In genomic region chr7:124667754-124668153, GRCh38 we compare ENCODE assay signal across 26 cellular contexts.
A peak's percentile ranks its signal among the peaks of the same experiment; 100 is the strongest.
DNase-seq lines count a peak whose midpoint lies in the region; ATAC-seq, FAIRE-seq and TF ChIP-seq lines count a peak whose summit lies in the region.
"Had no signal": no experiment of that assay in that cellular context is flagged by ENCODE, and none has a peak within 500 bp of the region (broad histone marks: within the 10 kb centered on the region; RNA-seq: fewer than 3 reads in every experiment).

No MANE protein-coding gene starts in this region.

- H4K20me1 ChIP-seq in HepG2 (ENCODE audit: insufficient read depth, low read length), result no peaks in the 10 kb centered on the region
- H4K20me1 ChIP-seq: BLaER1 treated with 17β-estradiol and CSF1 and Interleukin-3, amounts not matched to agents 10 nM and 100 nM had no signal

- peak; percentile 78 to 91 (median 80) for ATAC-seq in right lobe of liver
- no peak for ATAC-seq in HepG2
- peak; percentile 88 for ATAC-seq in left lobe of liver
- ATAC-seq in HG03280 (IDR thresholded peaks at IDR 0.05; ENCODE audit: unreplicated experiment), result no peak
- ATAC-seq: A549, Panc1 had no signal

- FAIRE-seq in HepG2 (lab: Jason Lieb, UNC), result no peak
- FAIRE-seq: A549, GM12892 had no signal

- H3K27ac Mint-ChIP-seq in nephron progenitor cell, result no peak overlapping the region
- H3K27ac Mint-ChIP-seq: CD4-positive, alpha-beta T cell; H9 had no signal

- no peaks in the 10 kb centered on the region for H3K27me3 Mint-ChIP-seq in nephron progenitor cell (ENCODE audit: low read depth, poor library complexity)
- H3K27me3 Mint-ChIP-seq: CD4-positive, alpha-beta T cell had no signal

- in situ Hi-C loops in HepG2 (cut with HindIII; ENCODE audit: extremely low pct_ligation_motif_present, low pct_unique_long_range_greater_than_20kb), result no loop called here

- H3K9ac ChIP-seq in HepG2 (ENCODE audit: insufficient read depth, low read depth, low read length), result no peak overlapping the region
- H3K9ac ChIP-seq: BLaER1 treated with 17β-estradiol and CSF1 and Interleukin-3, amounts not matched to agents 10 nM and 100 nM; GM23248 had no signal

- no peaks in the 10 kb centered on the region for H3K4me1 Mint-ChIP-seq in nephron progenitor cell

- intact Hi-C loops in right lobe of liver (cut with DNase I) (no loop called here), HepG2 (cut with micrococcal nuclease; ENCODE audit: unreplicated experiment) (no loop called here)

- H3K36me3 Mint-ChIP-seq in nephron progenitor cell (ENCODE audit: low read depth), result no peaks in the 10 kb centered on the region

- POLR2A ChIA-PET in HepG2 (lab: Yijun Ruan, JAX), result no interaction called here

- H3K79me2 ChIP-seq in HepG2 (ENCODE audit: insufficient read depth, low read length), result no peaks in the 10 kb centered on the region

- no peak overlapping the region for H3K4me3 Mint-ChIP-seq in nephron progenitor cell
- H3K4me3 Mint-ChIP-seq: CD4-positive, alpha-beta T cell; H9 had no signal

- TF ChIP-seq EP300 in HepG2 (IDR thresholded peaks at IDR 0.05; ENCODE audit: low read depth in 2 of 2, low read length in 2 of 2) (no peak), HepG2 (CRISPR knock-in tag; IDR thresholded peaks at IDR 0.05; ENCODE audit: borderline replicate concordance) (no peak)

- no peak overlapping the region for H2AFZ ChIP-seq in HepG2 (ENCODE audit: low read length)
- H2AFZ ChIP-seq: GM23248 had no signal

- no peak for DNase-seq in right lobe of liver
- no peak for DNase-seq in HepG2 (ENCODE audit: low spot score)
- DNase-seq in NCI-H2196 (lab: John Stamatoyannopoulos, UW; ENCODE audit: unreplicated experiment), result peak; percentile 44
- no peak for DNase-seq in left lobe of liver (ENCODE audit: low spot score)
- no peak for DNase-seq in nephron progenitor cell
- DNase-seq in SW 1271 (lab: John Stamatoyannopoulos, UW), result no peak
- DNase-seq: AML-193; CD4-positive, alpha-beta T cell; DMS79 treated with DMSO at 0.1 percent for 48 hours; GF-D8; GM23248; H9; Karpas-422; NCI-H1092 treated with DMSO at 0.1 percent for 48 hours; NCI-H1436 treated with DMSO at 0.1 percent for 48 hours; NCI-H187 treated with DMSO at 0.1 percent for 48 hours; NCI-H2227 treated with DMSO at 0.1 percent for 48 hours; NCI-H526 treated with DMSO at 0.1 percent for 48 hours; SHP77 had no signal

- H3K27me3 ChIP-seq in right lobe of liver (no peaks in the 10 kb centered on the region), HepG2 (ENCODE audit: control insufficient read depth in 1 of 2, insufficient read depth in 2 of 2, low read length in 2 of 2) (no peaks in the 10 kb centered on the region)
- H3K27me3 ChIP-seq: BLaER1 treated with 17β-estradiol and CSF1 and Interleukin-3, amounts not matched to agents 10 nM and 100 nM had no signal

- H3K9me3 ChIP-seq in right lobe of liver, result no peaks in the 10 kb centered on the region
- H3K9me3 ChIP-seq in HepG2 (ENCODE audit: low read length), result no peaks in the 10 kb centered on the region
- H3K9me3 ChIP-seq: A549; BLaER1 treated with 17β-estradiol and CSF1 and Interleukin-3, amounts not matched to agents 10 nM and 100 nM had no signal

- CTCF ChIA-PET in HepG2 (lab: Yijun Ruan, JAX; ENCODE audit: low intra/inter-chr PET ratio, low total read pairs), result no interaction called here

- H3K36me3 ChIP-seq in right lobe of liver (no peaks in the 10 kb centered on the region), HepG2 (replicated peaks in 1 of 2; ENCODE audit: control insufficient read depth in 1 of 2, insufficient read depth in 2 of 2, low read length in 2 of 2) (no peaks in the 10 kb centered on the region)
- H3K36me3 ChIP-seq: BLaER1 treated with 17β-estradiol and CSF1 and Interleukin-3, amounts not matched to agents 10 nM and 100 nM had no signal

- H3K9me3 Mint-ChIP-seq in nephron progenitor cell, result no peaks in the 10 kb centered on the region
- H3K9me3 Mint-ChIP-seq: CD4-positive, alpha-beta T cell; H9 had no signal

- no peak overlapping the region for H3K4me2 ChIP-seq in HepG2 (ENCODE audit: low read depth, low read length)
- H3K4me2 ChIP-seq: A549; BLaER1 treated with 17β-estradiol and CSF1 and Interleukin-3, amounts not matched to agents 10 nM and 100 nM had no signal

- no TSS peak for BruUV-seq in HepG2 (replicated peaks; lab: Mats Ljungman, UMichigan)

- H3K4me3 ChIP-seq in right lobe of liver, result peak overlapping the region in 1 of 3 donors; percentile 13
- no peak overlapping the region for H3K4me3 ChIP-seq in HepG2 (replicated peaks in 1 of 3; ENCODE audit: insufficient read depth in 1 of 3, low read depth in 2 of 3, low read length in 3 of 3)
- H3K4me3 ChIP-seq: A549; BLaER1 treated with 17β-estradiol and CSF1 and Interleukin-3, amounts not matched to agents 10 nM and 100 nM; GM23248 had no signal

- no peak for TF ChIP-seq CTCF in right lobe of liver (IDR thresholded peaks at IDR 0.05)
- no peak for TF ChIP-seq CTCF in HepG2 (CRISPR knock-in tag; IDR thresholded peaks at IDR 0.05)
- no peak for TF ChIP-seq CTCF in nephron progenitor cell (IDR thresholded peaks at IDR 0.05)

- WGBS in right lobe of liver (ENCODE audit: insufficient coverage, low coverage, low lambda C conversion rate, missing lambda C conversion rate), result 27% methylated on average over 5 of the region's 5 CpGs
- 7% methylated on average over 5 of the region's 5 CpGs for WGBS in HepG2 (ENCODE audit: low lambda C conversion rate)

- no peak for TF ChIP-seq RAD21 in HepG2 (CRISPR knock-in tag; IDR thresholded peaks at IDR 0.05)

- H3K27ac ChIP-seq in right lobe of liver (no peak overlapping the region), HepG2 (ENCODE audit: extremely low read length, insufficient read depth, low read length) (no peak overlapping the region)
- H3K27ac ChIP-seq: A549; BLaER1 treated with 17β-estradiol and CSF1 and Interleukin-3, amounts not matched to agents 10 nM and 100 nM; GM23248; HL-60; RWPE1 had no signal

- TF ChIP-seq POLR2A in right lobe of liver (IDR thresholded peaks at IDR 0.05) (no peak), HepG2 (IDR thresholded peaks at IDR 0.05; ENCODE audit: insufficient read depth in 1 of 2, low read depth in 2 of 2, low read length in 2 of 2) (no peak)

- H3K4me1 ChIP-seq in right lobe of liver (peaks cover 0 to 8% (median 0%) of the 10 kb centered on the region in 4 donors), HepG2 (ENCODE audit: insufficient read depth, low read length) (no peaks in the 10 kb centered on the region)
- H3K4me1 ChIP-seq: A549; BLaER1 treated with 17β-estradiol and CSF1 and Interleukin-3, amounts not matched to agents 10 nM and 100 nM had no signal

TF ChIP-seq in HepG2, 621 proteins besides CTCF, POLR2A, EP300 and RAD21 (continues in another document):
- TF ChIP-seq, protein P1, sequence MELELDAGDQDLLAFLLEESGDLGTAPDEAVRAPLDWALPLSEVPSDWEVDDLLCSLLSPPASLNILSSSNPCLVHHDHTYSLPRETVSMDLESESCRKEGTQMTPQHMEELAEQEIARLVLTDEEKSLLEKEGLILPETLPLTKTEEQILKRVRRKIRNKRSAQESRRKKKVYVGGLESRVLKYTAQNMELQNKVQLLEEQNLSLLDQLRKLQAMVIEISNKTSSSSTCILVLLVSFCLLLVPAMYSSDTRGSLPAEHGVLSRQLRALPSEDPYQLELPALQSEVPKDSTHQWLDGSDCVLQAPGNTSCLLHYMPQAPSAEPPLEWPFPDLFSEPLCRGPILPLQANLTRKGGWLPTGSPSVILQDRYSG (CRISPR knock-in tag; IDR thresholded peaks at IDR 0.05), result no peak
- no peak for TF ChIP-seq ZFP36L1 (CRISPR knock-in tag; IDR thresholded peaks at IDR 0.05)
- TF ChIP-seq MBD4 (IDR thresholded peaks at IDR 0.05; ENCODE audit: borderline replicate concordance, low read length), result no peak
- no peak for TF ChIP-seq ZNF614 (CRISPR knock-in tag; IDR thresholded peaks at IDR 0.05; ENCODE audit: borderline replicate concordance)
- TF ChIP-seq RARA (CRISPR knock-in tag; IDR thresholded peaks at IDR 0.05), result no peak
- no peak for TF ChIP-seq ARNT2 (CRISPR knock-in tag; IDR thresholded peaks at IDR 0.05; ENCODE audit: low read depth)
- TF ChIP-seq, protein P2, sequence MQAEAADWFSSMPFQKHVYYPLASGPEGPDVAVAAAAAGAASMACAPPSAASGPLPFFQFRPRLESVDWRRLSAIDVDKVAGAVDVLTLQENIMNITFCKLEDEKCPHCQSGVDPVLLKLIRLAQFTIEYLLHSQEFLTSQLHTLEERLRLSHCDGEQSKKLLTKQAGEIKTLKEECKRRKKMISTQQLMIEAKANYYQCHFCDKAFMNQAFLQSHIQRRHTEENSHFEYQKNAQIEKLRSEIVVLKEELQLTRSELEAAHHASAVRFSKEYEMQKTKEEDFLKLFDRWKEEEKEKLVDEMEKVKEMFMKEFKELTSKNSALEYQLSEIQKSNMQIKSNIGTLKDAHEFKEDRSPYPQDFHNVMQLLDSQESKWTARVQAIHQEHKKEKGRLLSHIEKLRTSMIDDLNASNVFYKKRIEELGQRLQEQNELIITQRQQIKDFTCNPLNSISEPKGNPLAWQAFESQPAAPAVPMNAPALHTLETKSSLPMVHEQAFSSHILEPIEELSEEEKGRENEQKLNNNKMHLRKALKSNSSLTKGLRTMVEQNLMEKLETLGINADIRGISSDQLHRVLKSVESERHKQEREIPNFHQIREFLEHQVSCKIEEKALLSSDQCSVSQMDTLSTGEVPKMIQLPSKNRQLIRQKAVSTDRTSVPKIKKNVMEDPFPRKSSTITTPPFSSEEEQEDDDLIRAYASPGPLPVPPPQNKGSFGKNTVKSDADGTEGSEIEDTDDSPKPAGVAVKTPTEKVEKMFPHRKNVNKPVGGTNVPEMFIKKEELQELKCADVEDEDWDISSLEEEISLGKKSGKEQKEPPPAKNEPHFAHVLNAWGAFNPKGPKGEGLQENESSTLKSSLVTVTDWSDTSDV (CRISPR knock-in tag; IDR thresholded peaks at IDR 0.05), result no peak
- TF ChIP-seq ADNP (CRISPR knock-in tag; IDR thresholded peaks at IDR 0.05), result no peak
- TF ChIP-seq, protein P3, sequence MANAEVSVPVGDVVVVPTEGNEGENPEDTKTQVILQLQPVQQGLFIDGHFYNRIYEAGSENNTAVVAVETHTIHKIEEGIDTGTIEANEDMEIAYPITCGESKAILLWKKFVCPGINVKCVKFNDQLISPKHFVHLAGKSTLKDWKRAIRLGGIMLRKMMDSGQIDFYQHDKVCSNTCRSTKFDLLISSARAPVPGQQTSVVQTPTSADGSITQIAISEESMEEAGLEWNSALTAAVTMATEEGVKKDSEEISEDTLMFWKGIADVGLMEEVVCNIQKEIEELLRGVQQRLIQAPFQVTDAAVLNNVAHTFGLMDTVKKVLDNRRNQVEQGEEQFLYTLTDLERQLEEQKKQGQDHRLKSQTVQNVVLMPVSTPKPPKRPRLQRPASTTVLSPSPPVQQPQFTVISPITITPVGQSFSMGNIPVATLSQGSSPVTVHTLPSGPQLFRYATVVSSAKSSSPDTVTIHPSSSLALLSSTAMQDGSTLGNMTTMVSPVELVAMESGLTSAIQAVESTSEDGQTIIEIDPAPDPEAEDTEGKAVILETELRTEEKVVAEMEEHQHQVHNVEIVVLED (CRISPR knock-in tag; IDR thresholded peaks at IDR 0.05; ENCODE audit: borderline replicate concordance), result no peak
- TF ChIP-seq MEIS1 (CRISPR knock-in tag; IDR thresholded peaks at IDR 0.05; ENCODE audit: borderline replicate concordance), result no peak
- no peak for TF ChIP-seq ZNF263 (CRISPR knock-in tag; IDR thresholded peaks at IDR 0.05)
- TF ChIP-seq ZNF468 (CRISPR knock-in tag; IDR thresholded peaks at IDR 0.05), result no peak

Comparison
In these comparisons a context has a peak if more than half of its experiments do, and no peak if none do; other contexts are left out.
1. ATAC-seq: peak in right lobe of liver (4 of 4) and left lobe of liver (single experiment); none in HepG2 (single experiment) and HG03280 (single experiment).